19 cellular contexts compared by ENCODE assay signal in genomic region chr3:127632441-127632840, GRCh38.
"Had no signal": no experiment of that assay in that cellular context is flagged by ENCODE, and none has a peak within 500 bp of the region (broad histone marks: within the 10 kb centered on the region; RNA-seq: fewer than 3 reads in every experiment).

No MANE protein-coding gene starts in this region.

- H3K4me3 ChIP-seq: colonic mucosa, heart right ventricle, left lung, mucosa of descending colon, ovary, suprapubic skin, upper lobe of right lung had no signal

- H3K36me3 ChIP-seq: colonic mucosa, heart right ventricle, left lung, ovary, suprapubic skin, upper lobe of right lung had no signal

- H3K27me3 ChIP-seq: colonic mucosa, ovary, suprapubic skin had no signal

- H3K4me1 ChIP-seq: colonic mucosa had no signal

- H3K9me3 ChIP-seq: colonic mucosa, heart right ventricle, left lung, mucosa of descending colon, ovary, suprapubic skin, upper lobe of right lung had no signal

- ATAC-seq: activated CD4-positive, CD25-positive, alpha-beta regulatory T cell treated with anti-CD3 and anti-CD28 coated beads, Interleukin-2, amount 50 U/mL, for 24 hours; activated CD8-positive, alpha-beta memory T cell treated with anti-CD3 and anti-CD28 coated beads, Interleukin-2, amount 10 ng/mL, durations not matched to agents 7 days and 5 days; activated T-cell treated with anti-CD3 and anti-CD28 coated beads, Interleukin-2, amount 50 U/mL, for 4 hours; heart right ventricle; left lung; mucosa of descending colon; natural killer cell treated with Interleukin-12 subunit alpha and Interleukin-12 subunit beta and Interleukin-15 and Interleukin-18, amount 100 ng/mL, for 72 hours; stimulated activated naive CD8-positive, alpha-beta T cell treated with anti-CD3 and anti-CD28 coated beads, Interleukin-15, Interleukin-2, amounts not matched to agents 100 U/mL and 50 U/mL, for 24 hours; upper lobe of right lung had no signal

- H3K27ac ChIP-seq: colonic mucosa, heart right ventricle, left lung, ovary, suprapubic skin, upper lobe of right lung had no signal

- DNase-seq: activated CD4-positive, alpha-beta T cell treated with anti-CD3 and anti-CD28 coated beads, Interleukin-2, amount 50 U/mL, for 4 hours; activated CD8-positive, alpha-beta memory T cell treated with anti-CD3 and anti-CD28 coated beads, Interleukin-2, amount 10 ng/mL, durations not matched to agents 7 days and 5 days; activated gamma-delta T cell treated with Interleukin-2 at 50 U/mL for 16 hours; activated naive CD8-positive, alpha-beta T cell treated with anti-CD3 and anti-CD28 coated beads for 36 hours; activated T-cell treated with anti-CD3 and anti-CD28 coated beads, Interleukin-2, amount 50 U/mL, for 4 hours; anterior cingulate cortex; colonic mucosa; effector CD4-positive, alpha-beta T cell; heart right ventricle; left lung; mucosa of descending colon; stimulated activated CD4-positive, alpha-beta T cell treated with anti-CD3 and anti-CD28 coated beads, Interleukin-4, amount 100 ng/mL, for 1 hour; stimulated activated CD8-positive, alpha-beta memory T cell treated with anti-CD3 and anti-CD28 coated beads, Interleukin-4, amount 100 ng/mL, for 48 hours; stimulated activated naive CD8-positive, alpha-beta T cell treated with anti-CD3 and anti-CD28 coated beads, Interleukin-15, Interleukin-2, amounts not matched to agents 100 U/mL and 50 U/mL, for 24 hours; upper lobe of right lung had no signal
